Comparison of ENCODE assay signal across 9 cellular contexts in genomic region chr2:240997141-240997855, GRCh38. TPM values are rescaled to one million over a fixed set of nuclear protein-coding genes. Genes with fewer than 3 reads are reported as not detected.
DNase-seq lines count a peak whose midpoint lies in the region; ATAC-seq and TF ChIP-seq lines count a peak whose summit lies in the region.
"Had no signal": no experiment of that assay in that cellular context is flagged by ENCODE, and none has a peak within 500 bp of the region (broad histone marks: within the 10 kb centered on the region; RNA-seq: fewer than 3 reads in every experiment).

No MANE protein-coding gene starts in this region.

- 31% methylated on average over 12 of the region's 16 CpGs for WGBS in right lobe of liver (ENCODE audit: insufficient coverage, low coverage, low lambda C conversion rate, missing lambda C conversion rate)

- peaks cover 0 to 57% (median 23%) of the 10 kb centered on the region in 4 donors for H3K4me1 ChIP-seq in right lobe of liver

- POLR2A ChIA-PET in RWPE1 (lab: Yijun Ruan, JAX; ENCODE audit: low non-redundant PET), result no interaction called here

- H3K9me3 Mint-ChIP-seq in chondrocyte (ENCODE audit: low read depth), result no peaks in the 10 kb centered on the region

- CTCF ChIA-PET in RWPE1 (lab: Yijun Ruan, JAX), result no interaction called here

- TF ChIP-seq POLR2A in right lobe of liver (IDR thresholded peaks at IDR 0.05), result no peak

- intact Hi-C loops in right lobe of liver (cut with DNase I), result loop anchor here in 1 of 2 donors (10.0 kb wide), 2 partner anchors 82 to 142 kb away; no protein-coding TSS in a partner anchor

- DNase-seq in RWPE1 (ENCODE audit: low spot score) (no peak), chondrocyte (ENCODE audit: low spot score) (no peak), right lobe of liver (peak in 2 of 3 donors; percentile 96), stromal cell of bone marrow (ENCODE audit: low read depth) (peak; percentile 52), amniotic stem cell (lab: John Stamatoyannopoulos, UW) (no peak), substantia nigra (lab: John Stamatoyannopoulos, UW) (no peak), NCI-H82 (lab: John Stamatoyannopoulos, UW) (no peak)
- DNase-seq in NK-92 treated with Interleukin-12 subunit alpha and Interleukin-12 subunit beta, amount 100 ng/mL, for 24 hours (lab: John Stamatoyannopoulos, UW), result no peak
- DNase-seq: NCI-H2171 treated with DMSO at 0.1 percent for 48 hours had no signal

- no peak for TF ChIP-seq CTCF in RWPE1 (conservative IDR thresholded peaks at IDR 0.05; ENCODE audit: low read depth)
- TF ChIP-seq CTCF in chondrocyte (IDR thresholded peaks at IDR 0.05), result no peak
- no peak for TF ChIP-seq CTCF in right lobe of liver (IDR thresholded peaks at IDR 0.05)

- H3K9me3 ChIP-seq in right lobe of liver, result no peaks in the 10 kb centered on the region

- H3K27ac Mint-ChIP-seq in chondrocyte (ENCODE audit: unreplicated experiment), result peak overlapping the region; percentile 36

- no peaks in the 10 kb centered on the region for H3K36me3 ChIP-seq in right lobe of liver

- H3K27me3 Mint-ChIP-seq in chondrocyte (ENCODE audit: low read depth), result peaks cover 21% of the 10 kb centered on the region

- H3K27ac ChIP-seq in RWPE1 (peak overlapping the region; percentile 60), right lobe of liver (peak overlapping the region in 2 of 3 donors; percentile 75 to 91), substantia nigra (ENCODE audit: low read depth, low read length, poor library complexity, severe bottlenecking) (no peak overlapping the region)

- peak overlapping the region in 2 of 3 donors; percentile 77 to 88 for H3K4me3 ChIP-seq in right lobe of liver

- H3K4me1 Mint-ChIP-seq in chondrocyte (ENCODE audit: low read depth), result peaks cover 12% of the 10 kb centered on the region

- peaks cover 4% of the 10 kb centered on the region for H3K36me3 Mint-ChIP-seq in chondrocyte (ENCODE audit: low read depth)

- no peak overlapping the region for H3K4me3 Mint-ChIP-seq in chondrocyte (ENCODE audit: unreplicated experiment)

- no peaks in the 10 kb centered on the region for H3K27me3 ChIP-seq in right lobe of liver

- ATAC-seq in right lobe of liver, result peak; percentile 10 to 68 (median 55)

RNA-seq across cellular contexts. Expression of gene SNED1, which starts 1.1 kb away (rescaled TPM):
- total RNA-seq in chondrocyte (1.6 to 2.9 TPM (median 1.9 TPM) in 3 replicates), right lobe of liver (10 to 100 TPM in 4 of 6 experiments, 1 to 10 TPM in 2; 7.4 to 27.8 (median 13.2) TPM)

Comparison
In these comparisons a context has a peak if more than half of its experiments do, and no peak if none do; other contexts are left out.
1. DNase-seq: peak in right lobe of liver (2 of 3) and stromal cell of bone marrow (single experiment); none in RWPE1 (single experiment), chondrocyte (single experiment), amniotic stem cell (single experiment), substantia nigra (0 of 49), NCI-H82 (single experiment) and NK-92 treated with Interleukin-12 subunit alpha and Interleukin-12 subunit beta, amount 100 ng/mL, for 24 hours (single experiment).